Comparison of ENCODE assay signal across 17 cellular contexts in genomic region chr12:57419495-57419894, GRCh38. TPM values are rescaled to one million over a fixed set of nuclear protein-coding genes. Genes with fewer than 3 reads are reported as not detected.
A peak's percentile ranks its signal among the peaks of the same experiment; 100 is the strongest.
DNase-seq lines count a peak whose midpoint lies in the region; ATAC-seq and TF ChIP-seq lines count a peak whose summit lies in the region.
"Had no signal": no experiment of that assay in that cellular context is flagged by ENCODE, and none has a peak within 500 bp of the region (broad histone marks: within the 10 kb centered on the region; RNA-seq: fewer than 3 reads in every experiment).

No MANE protein-coding gene starts in this region.

- peak overlapping the region; percentile 6 to 43 (median 37) for H3K27ac Mint-ChIP-seq in CD4-positive, CD25-positive, alpha-beta regulatory T cell
- H3K27ac Mint-ChIP-seq in CD8-positive, alpha-beta memory T cell: peak overlapping the region in 6 of 8 donors; percentile 6 to 61 (median 38)
- H3K27ac Mint-ChIP-seq in central memory CD8-positive, alpha-beta T cell (ENCODE audit: low read depth): peak overlapping the region; percentile 82
- H3K27ac Mint-ChIP-seq in activated CD4-positive, alpha-beta T cell treated with anti-CD3 and anti-CD28 coated beads for 36 hours: no peak overlapping the region
- H3K27ac Mint-ChIP-seq in endothelial cell (ENCODE audit: unreplicated experiment): no peak overlapping the region
- H3K27ac Mint-ChIP-seq: CD4-positive, alpha-beta T cell had no signal

- intact Hi-C loops in activated CD4-positive, alpha-beta T cell treated with anti-CD3 and anti-CD28 coated beads for 36 hours (cut with DNase I, micrococcal nuclease): no loop called here
- intact Hi-C loops in head of caudate nucleus (cut with DNase I): no loop called here

- no peaks in the 10 kb centered on the region for H3K27me3 Mint-ChIP-seq in CD4-positive, CD25-positive, alpha-beta regulatory T cell
- H3K27me3 Mint-ChIP-seq in CD8-positive, alpha-beta memory T cell: peaks cover 0 to 1% of the 10 kb centered on the region in 2 donors
- no peaks in the 10 kb centered on the region for H3K27me3 Mint-ChIP-seq in central memory CD8-positive, alpha-beta T cell
- no peaks in the 10 kb centered on the region for H3K27me3 Mint-ChIP-seq in activated CD4-positive, alpha-beta T cell treated with anti-CD3 and anti-CD28 coated beads for 36 hours
- H3K27me3 Mint-ChIP-seq in endothelial cell (ENCODE audit: unreplicated experiment): peaks cover 3% of the 10 kb centered on the region
- H3K27me3 Mint-ChIP-seq: CD4-positive, alpha-beta T cell had no signal

- H3K9me3 ChIP-seq in CD4-positive, CD25-positive, alpha-beta regulatory T cell (ENCODE audit: control insufficient read depth in 2 of 2, low read length in 2 of 2): no peaks in the 10 kb centered on the region
- no peaks in the 10 kb centered on the region for H3K9me3 ChIP-seq in CD8-positive, alpha-beta memory T cell (ENCODE audit: low read length)
- H3K9me3 ChIP-seq: BLaER1 treated with 17β-estradiol and CSF1 and Interleukin-3, amounts not matched to agents 10 nM and 100 nM; HAP-1 had no signal

- peaks cover 23 to 51% (median 35%) of the 10 kb centered on the region in 4 donors for H3K4me1 Mint-ChIP-seq in CD4-positive, CD25-positive, alpha-beta regulatory T cell
- peaks cover 47 to 66% (median 59%) of the 10 kb centered on the region in 3 donors for H3K4me1 Mint-ChIP-seq in CD8-positive, alpha-beta memory T cell
- peaks cover 41% of the 10 kb centered on the region for H3K4me1 Mint-ChIP-seq in central memory CD8-positive, alpha-beta T cell
- H3K4me1 Mint-ChIP-seq in activated CD4-positive, alpha-beta T cell treated with anti-CD3 and anti-CD28 coated beads for 36 hours: peaks cover 33% of the 10 kb centered on the region
- H3K4me1 Mint-ChIP-seq in endothelial cell (ENCODE audit: unreplicated experiment): no peaks in the 10 kb centered on the region

- no peaks in the 10 kb centered on the region for H3K9me3 Mint-ChIP-seq in CD4-positive, CD25-positive, alpha-beta regulatory T cell
- no peaks in the 10 kb centered on the region for H3K9me3 Mint-ChIP-seq in CD8-positive, alpha-beta memory T cell
- H3K9me3 Mint-ChIP-seq in central memory CD8-positive, alpha-beta T cell: no peaks in the 10 kb centered on the region
- no peaks in the 10 kb centered on the region for H3K9me3 Mint-ChIP-seq in activated CD4-positive, alpha-beta T cell treated with anti-CD3 and anti-CD28 coated beads for 36 hours (ENCODE audit: low read depth)
- H3K9me3 Mint-ChIP-seq in endothelial cell (ENCODE audit: unreplicated experiment): no peaks in the 10 kb centered on the region
- H3K9me3 Mint-ChIP-seq: CD4-positive, alpha-beta T cell had no signal

- no peak overlapping the region for H3K4me3 Mint-ChIP-seq in CD4-positive, CD25-positive, alpha-beta regulatory T cell
- no peak overlapping the region for H3K4me3 Mint-ChIP-seq in CD8-positive, alpha-beta memory T cell
- H3K4me3 Mint-ChIP-seq in central memory CD8-positive, alpha-beta T cell: no peak overlapping the region
- no peak overlapping the region for H3K4me3 Mint-ChIP-seq in activated CD4-positive, alpha-beta T cell treated with anti-CD3 and anti-CD28 coated beads for 36 hours
- H3K4me3 Mint-ChIP-seq in endothelial cell (ENCODE audit: unreplicated experiment): no peak overlapping the region
- H3K4me3 Mint-ChIP-seq: CD4-positive, alpha-beta T cell had no signal

- no peak for DNase-seq in CD4-positive, CD25-positive, alpha-beta regulatory T cell
- no peak for DNase-seq in CD8-positive, alpha-beta memory T cell
- DNase-seq in central memory CD8-positive, alpha-beta T cell (ENCODE audit: low spot score in 2 of 2): no peak
- peak; percentile 26 for DNase-seq in mesenteric fat pad (ENCODE audit: low spot score)
- DNase-seq in activated CD4-positive, alpha-beta T cell treated with anti-CD3 and anti-CD28 coated beads for 36 hours: no peak
- no peak for DNase-seq in head of caudate nucleus
- no peak for DNase-seq in endothelial cell (ENCODE audit: low spot score)
- DNase-seq: ACHN; CD4-positive, alpha-beta T cell; DMS53; GF-D8 had no signal

- CTCF ChIA-PET in CD8-positive, alpha-beta memory T cell (lab: Charles Lee): interaction anchor here (1.0 kb wide), 1 partner anchor 10 kb away, joined by 3 read pairs; no protein-coding TSS in a partner anchor
- CTCF ChIA-PET in activated CD4-positive, alpha-beta T cell treated with anti-CD3 and anti-CD28 coated beads for 36 hours (lab: Charles Lee): interaction anchor here (0.6 to 1.0 kb wide), 4 partner anchors 13 to 122 kb away, joined by 3 read pairs; no protein-coding TSS in a partner anchor

- POLR2A ChIA-PET in CD8-positive, alpha-beta memory T cell (lab: Charles Lee): no interaction called here
- POLR2A ChIA-PET in activated CD4-positive, alpha-beta T cell treated with anti-CD3 and anti-CD28 coated beads for 36 hours (lab: Charles Lee): no interaction called here

- no peak overlapping the region for H3K4me3 ChIP-seq in CD4-positive, CD25-positive, alpha-beta regulatory T cell (ENCODE audit: low read depth, low read length)
- H3K4me3 ChIP-seq in CD8-positive, alpha-beta memory T cell (ENCODE audit: low read length): no peak overlapping the region
- H3K4me3 ChIP-seq: BLaER1 treated with 17β-estradiol and CSF1 and Interleukin-3, amounts not matched to agents 10 nM and 100 nM; HAP-1 had no signal

- H3K27ac ChIP-seq in CD4-positive, CD25-positive, alpha-beta regulatory T cell (ENCODE audit: insufficient read depth, low read length, poor library complexity, severe bottlenecking): no peak overlapping the region
- no peak overlapping the region for H3K27ac ChIP-seq in CD8-positive, alpha-beta memory T cell (ENCODE audit: low read depth, low read length)
- H3K27ac ChIP-seq: BLaER1 treated with 17β-estradiol and CSF1 and Interleukin-3, amounts not matched to agents 10 nM and 100 nM; HL-60 had no signal

- H3K36me3 ChIP-seq in CD4-positive, CD25-positive, alpha-beta regulatory T cell (ENCODE audit: control insufficient read depth, insufficient read depth, low read length): peaks cover 18% of the 10 kb centered on the region
- peaks cover 11% of the 10 kb centered on the region for H3K36me3 ChIP-seq in CD8-positive, alpha-beta memory T cell (ENCODE audit: insufficient read depth, low read length)

- H3K27me3 ChIP-seq in CD4-positive, CD25-positive, alpha-beta regulatory T cell (ENCODE audit: control insufficient read depth, insufficient read depth, low read length): no peaks in the 10 kb centered on the region
- H3K27me3 ChIP-seq in CD8-positive, alpha-beta memory T cell (ENCODE audit: insufficient read depth, low read length, poor library complexity, severe bottlenecking): no peaks in the 10 kb centered on the region
- H3K27me3 ChIP-seq: BLaER1 treated with 17β-estradiol and CSF1 and Interleukin-3, amounts not matched to agents 10 nM and 100 nM had no signal

- peaks cover 21% of the 10 kb centered on the region for H3K36me3 Mint-ChIP-seq in CD4-positive, CD25-positive, alpha-beta regulatory T cell
- peaks cover 0 to 48% (median 13%) of the 10 kb centered on the region in 3 donors for H3K36me3 Mint-ChIP-seq in CD8-positive, alpha-beta memory T cell
- peaks cover 26% of the 10 kb centered on the region for H3K36me3 Mint-ChIP-seq in central memory CD8-positive, alpha-beta T cell (ENCODE audit: insufficient read depth)
- peaks cover 26% of the 10 kb centered on the region for H3K36me3 Mint-ChIP-seq in activated CD4-positive, alpha-beta T cell treated with anti-CD3 and anti-CD28 coated beads for 36 hours (ENCODE audit: low read depth)
- peaks cover 5% of the 10 kb centered on the region for H3K36me3 Mint-ChIP-seq in endothelial cell (ENCODE audit: low read depth, unreplicated experiment)

- TF ChIP-seq CTCF in endothelial cell (IDR thresholded peaks at IDR 0.05; ENCODE audit: unreplicated experiment): no peak

- no peaks in the 10 kb centered on the region for H3K4me1 ChIP-seq in CD4-positive, CD25-positive, alpha-beta regulatory T cell (ENCODE audit: control insufficient read depth, insufficient read depth, low read length, poor library complexity, severe bottlenecking)
- H3K4me1 ChIP-seq in CD8-positive, alpha-beta memory T cell (ENCODE audit: insufficient read depth, low read length): peaks cover 5% of the 10 kb centered on the region

- no peak for ATAC-seq in CD4-positive, CD25-positive, alpha-beta regulatory T cell (ENCODE audit: low read depth in 2 of 2)
- no peak for ATAC-seq in central memory CD8-positive, alpha-beta T cell (replicated peaks; ENCODE audit: extremely low read depth, poor library complexity, severe bottlenecking)
- no peak for ATAC-seq in activated CD4-positive, alpha-beta T cell treated with anti-CD3 and anti-CD28 coated beads for 36 hours
- ATAC-seq in GM19023 (IDR thresholded peaks at IDR 0.05; ENCODE audit: unreplicated experiment): no peak

RNA-seq across cellular contexts. Expression of gene R3HDM2, which starts 11.3 kb away (rescaled TPM):
- total RNA-seq in CD4-positive, CD25-positive, alpha-beta regulatory T cell: 115 TPM
- 1 to 10 TPM; 6.0 to 8.6 (median 8.0) TPM for polyA plus RNA-seq in CD4-positive, CD25-positive, alpha-beta regulatory T cell
- total RNA-seq in CD8-positive, alpha-beta memory T cell: 10 to 100 TPM; 28.2 to 36.8 TPM
- polyA plus RNA-seq in CD8-positive, alpha-beta memory T cell: 15.1 TPM
- total RNA-seq in mesenteric fat pad: 49.0 TPM
- 10 to 100 TPM; 45.9 to 52.5 TPM for total RNA-seq in activated CD4-positive, alpha-beta T cell treated with anti-CD3 and anti-CD28 coated beads for 36 hours
- 39.4 TPM for total RNA-seq in endothelial cell (ENCODE audit: unreplicated experiment)

RNA-seq across cellular contexts. Expression of gene INHBC, which starts 15.1 kb away (rescaled TPM):
- total RNA-seq in CD4-positive, CD25-positive, alpha-beta regulatory T cell: not detected
- polyA plus RNA-seq in CD4-positive, CD25-positive, alpha-beta regulatory T cell: under 1 TPM in 1 of 4 donors, not detected in 3; 0.21 TPM
- under 1 TPM; 0.11 TPM for total RNA-seq in CD8-positive, alpha-beta memory T cell
- polyA plus RNA-seq in CD8-positive, alpha-beta memory T cell: not detected
- total RNA-seq in mesenteric fat pad: not detected
- total RNA-seq in activated CD4-positive, alpha-beta T cell treated with anti-CD3 and anti-CD28 coated beads for 36 hours: not detected
- not detected for total RNA-seq in endothelial cell (ENCODE audit: unreplicated experiment)
- total RNA-seq: A172, H1 had no signal

RNA-seq across cellular contexts. Expression of gene INHBE, which starts 35.6 kb away (rescaled TPM):
- total RNA-seq in CD4-positive, CD25-positive, alpha-beta regulatory T cell: not detected
- polyA plus RNA-seq in CD4-positive, CD25-positive, alpha-beta regulatory T cell: under 1 TPM in 1 of 4 donors, not detected in 3; 0.06 TPM
- under 1 TPM; 0.38 to 0.61 TPM for total RNA-seq in CD8-positive, alpha-beta memory T cell
- not detected for polyA plus RNA-seq in CD8-positive, alpha-beta memory T cell
- total RNA-seq in mesenteric fat pad: not detected
- 1 to 10 TPM; 1.2 to 1.5 TPM for total RNA-seq in activated CD4-positive, alpha-beta T cell treated with anti-CD3 and anti-CD28 coated beads for 36 hours
- not detected for total RNA-seq in endothelial cell (ENCODE audit: unreplicated experiment)
- total RNA-seq: CD4-positive, alpha-beta T cell had no signal

RNA-seq across cellular contexts. Expression of gene GLI1, which starts 40.1 kb away (rescaled TPM):
- 0.47 TPM for total RNA-seq in CD4-positive, CD25-positive, alpha-beta regulatory T cell
- polyA plus RNA-seq in CD4-positive, CD25-positive, alpha-beta regulatory T cell: under 1 TPM in 3 of 4 donors, not detected in 1; 0.07 to 0.23 (median 0.13) TPM
- total RNA-seq in CD8-positive, alpha-beta memory T cell: under 1 TPM; 0.55 to 0.75 TPM
- polyA plus RNA-seq in CD8-positive, alpha-beta memory T cell: 0.32 TPM
- total RNA-seq in mesenteric fat pad (0.13 TPM), endothelial cell (ENCODE audit: unreplicated experiment) (0.77 TPM)
- total RNA-seq in activated CD4-positive, alpha-beta T cell treated with anti-CD3 and anti-CD28 coated beads for 36 hours: under 1 TPM; 0.40 to 0.73 TPM

Comparison
In these comparisons a context has a peak if more than half of its experiments do, and no peak if none do; other contexts are left out.
1. H3K27ac Mint-ChIP-seq: peak in CD4-positive, CD25-positive, alpha-beta regulatory T cell (3 of 3), CD8-positive, alpha-beta memory T cell (6 of 8) and central memory CD8-positive, alpha-beta T cell (single experiment); none in activated CD4-positive, alpha-beta T cell treated with anti-CD3 and anti-CD28 coated beads for 36 hours (single experiment) and endothelial cell (single experiment).